ENCODE assay signal across 12 cellular contexts in genomic region chr12:100995201-100995600, GRCh38.
DNase-seq lines count a peak whose midpoint lies in the region; ATAC-seq, FAIRE-seq and TF ChIP-seq lines count a peak whose summit lies in the region.
"Had no signal": no experiment of that assay in that cellular context is flagged by ENCODE, and none has a peak within 500 bp of the region (broad histone marks: within the 10 kb centered on the region; RNA-seq: fewer than 3 reads in every experiment).

No MANE protein-coding gene starts in this region.

- DNase-seq in astrocyte (ENCODE audit: low read depth) (peak; percentile 84), skeletal muscle cell (ENCODE audit: low read depth) (peak; percentile 23), hippocampal formation (lab: John Stamatoyannopoulos, UW) (no peak), hepatocyte (ENCODE audit: low spot score) (no peak), T-helper 9 cell (no peak)
- DNase-seq in activated CD4-positive, CD25-positive, alpha-beta regulatory T cell treated with anti-CD3 and anti-CD28 coated beads, Interleukin-2, amount 50 U/mL, for 72 hours, result no peak
- DNase-seq: activated naive CD4-positive, alpha-beta T cell; midbrain; NCI-H2029 treated with DMSO at 0.1 percent for 48 hours had no signal

- H3K27me3 Mint-ChIP-seq in astrocyte (ENCODE audit: low read depth, unreplicated experiment), result no peaks in the 10 kb centered on the region

- TF ChIP-seq CTCF in astrocyte (IDR thresholded peaks at IDR 0.05; ENCODE audit: insufficient read depth, low read depth, low read length), result no peak
- no peak for TF ChIP-seq CTCF in hepatocyte (IDR thresholded peaks at IDR 0.05; ENCODE audit: poor library complexity)

- peak; percentile 41 for FAIRE-seq in astrocyte (lab: Jason Lieb, UNC)

- peak overlapping the region; percentile 19 for H3K9ac ChIP-seq in astrocyte (ENCODE audit: low read length)

- ATAC-seq in GM19455 (IDR thresholded peaks at IDR 0.05; ENCODE audit: unreplicated experiment) (peak; percentile 62), HG03135 (IDR thresholded peaks at IDR 0.05; ENCODE audit: unreplicated experiment) (peak; percentile 48)

- H3K27ac ChIP-seq in astrocyte (ENCODE audit: low read depth, low read length) (peak overlapping the region; percentile 7), hepatocyte (no peak overlapping the region)
- H3K27ac ChIP-seq: epithelial cell of prostate had no signal

- H3K4me2 ChIP-seq in astrocyte (ENCODE audit: low read length) (peak overlapping the region; percentile 8), hepatocyte (no peak overlapping the region)

- no peaks in the 10 kb centered on the region for H3K79me2 ChIP-seq in astrocyte (ENCODE audit: insufficient read depth, low read length)
- no peaks in the 10 kb centered on the region for H3K79me2 ChIP-seq in hepatocyte

- WGBS in hepatocyte (ENCODE audit: low lambda C conversion rate, missing lambda C conversion rate), result 61% methylated on average over 3 of the region's 3 CpGs

- H3K9me2 ChIP-seq in hepatocyte (replicated peaks; ENCODE audit: insufficient read depth), result no peaks in the 10 kb centered on the region

- H2AFZ ChIP-seq in astrocyte (ENCODE audit: low read depth, low read length) (no peak overlapping the region), hepatocyte (no peak overlapping the region)

- no peaks in the 10 kb centered on the region for H3K27me3 ChIP-seq in astrocyte (ENCODE audit: insufficient read depth, low read length)
- H3K27me3 ChIP-seq in hepatocyte, result no peaks in the 10 kb centered on the region

- H4K20me1 ChIP-seq in astrocyte (ENCODE audit: insufficient read depth, low read length) (no peaks in the 10 kb centered on the region), hepatocyte (ENCODE audit: insufficient read depth, poor library complexity, severe bottlenecking) (no peaks in the 10 kb centered on the region)

- H3K4me3 ChIP-seq in astrocyte (ENCODE audit: insufficient read depth, low read depth, low read length) (no peak overlapping the region), skeletal muscle cell (ENCODE audit: low read depth, low read length) (no peak overlapping the region), hepatocyte (no peak overlapping the region)

- H3K36me3 ChIP-seq in astrocyte (ENCODE audit: insufficient read depth, low read length) (no peaks in the 10 kb centered on the region), hepatocyte (replicated peaks; ENCODE audit: insufficient read depth, low read depth) (no peaks in the 10 kb centered on the region)

- H3K4me3 Mint-ChIP-seq in astrocyte (ENCODE audit: unreplicated experiment), result no peak overlapping the region

- peak overlapping the region; percentile 73 for H3K27ac Mint-ChIP-seq in astrocyte (ENCODE audit: unreplicated experiment)

- peaks cover 21% of the 10 kb centered on the region for H3K4me1 Mint-ChIP-seq in astrocyte (ENCODE audit: low read depth, unreplicated experiment)

- H3K4me1 ChIP-seq in astrocyte (ENCODE audit: insufficient read depth, low read length) (no peaks in the 10 kb centered on the region), hepatocyte (ENCODE audit: insufficient read depth) (no peaks in the 10 kb centered on the region)

- no peaks in the 10 kb centered on the region for H3K9me3 ChIP-seq in astrocyte (ENCODE audit: insufficient read depth, low read depth, low read length)
- H3K9me3 ChIP-seq in hepatocyte (ENCODE audit: low read depth), result no peaks in the 10 kb centered on the region

- no peaks in the 10 kb centered on the region for H3K9me3 Mint-ChIP-seq in astrocyte (ENCODE audit: unreplicated experiment)

- H3K36me3 Mint-ChIP-seq in astrocyte (ENCODE audit: low read depth, unreplicated experiment), result peaks cover 13% of the 10 kb centered on the region

Comparison
In these comparisons a context has a peak if more than half of its experiments do, and no peak if none do; other contexts are left out.
1. DNase-seq: peak in astrocyte (single experiment) and skeletal muscle cell (single experiment); none in hippocampal formation (0 of 2), hepatocyte (single experiment), T-helper 9 cell (single experiment) and activated CD4-positive, CD25-positive, alpha-beta regulatory T cell treated with anti-CD3 and anti-CD28 coated beads, Interleukin-2, amount 50 U/mL, for 72 hours (single experiment).